Comparison of ENCODE assay signal across 2 cellular contexts in genomic region chr3:121651684-121652083, GRCh38.
TF ChIP-seq lines count a peak whose summit lies in the region.

No MANE protein-coding gene starts in this region.

TF ChIP-seq in endothelial cell of umbilical vein, 7 proteins besides CTCF, POLR2A, EP300 and RAD21 (continued from another document):
- TF ChIP-seq EZH2 (IDR thresholded peaks at IDR 0.05; ENCODE audit: borderline replicate concordance, low read depth, low read length, severe bottlenecking) (no peak), FOS (IDR thresholded peaks at IDR 0.05; ENCODE audit: borderline replicate concordance, insufficient read depth, low read length) (no peak), POLR2AphosphoS5 (IDR thresholded peaks at IDR 0.05; ENCODE audit: insufficient read depth, low read depth, low read length) (no peak), MYC (IDR thresholded peaks at IDR 0.05; ENCODE audit: low read depth, low read length) (no peak)

TF ChIP-seq in SK-N-SH, 30 proteins besides CTCF, POLR2A, EP300 and RAD21 (continued from another document):
- no peak for TF ChIP-seq ZBTB33 (IDR thresholded peaks at IDR 0.05; ENCODE audit: borderline replicate concordance, low read depth)
- TF ChIP-seq TCF12 (IDR thresholded peaks at IDR 0.05), result no peak
- TF ChIP-seq YY1 (IDR thresholded peaks at IDR 0.05; ENCODE audit: low read depth), result no peak
- TF ChIP-seq RXRA (IDR thresholded peaks at IDR 0.05; ENCODE audit: borderline replicate concordance, low read depth), result no peak
- TF ChIP-seq IRF3 (IDR thresholded peaks at IDR 0.05; ENCODE audit: low read depth, low read length), result no peak
- no peak for TF ChIP-seq REST (IDR thresholded peaks at IDR 0.05; ENCODE audit: low read depth, low read length)
- no peak for TF ChIP-seq GATA2 (CRISPR knock-in tag; IDR thresholded peaks at IDR 0.05)
- no peak for TF ChIP-seq MXI1 (IDR thresholded peaks at IDR 0.05; ENCODE audit: low read depth, low read length)
- no peak for TF ChIP-seq SMC3 (IDR thresholded peaks at IDR 0.05; ENCODE audit: low read depth, low read length)
- TF ChIP-seq SIN3A (IDR thresholded peaks at IDR 0.05; ENCODE audit: borderline replicate concordance, low read depth, low read length), result no peak
- TF ChIP-seq MAX (IDR thresholded peaks at IDR 0.05; ENCODE audit: low read depth), result no peak
- no peak for TF ChIP-seq TAF1 (IDR thresholded peaks at IDR 0.05; ENCODE audit: borderline replicate concordance, low read depth, low read length)
- no peak for TF ChIP-seq FOXJ3 (CRISPR knock-in tag; IDR thresholded peaks at IDR 0.05)
- no peak for TF ChIP-seq NFIC (IDR thresholded peaks at IDR 0.05; ENCODE audit: borderline replicate concordance)
- no peak for TF ChIP-seq TEAD4 (IDR thresholded peaks at IDR 0.05; ENCODE audit: borderline replicate concordance, insufficient read depth)
